In the genomic region with DNA sequence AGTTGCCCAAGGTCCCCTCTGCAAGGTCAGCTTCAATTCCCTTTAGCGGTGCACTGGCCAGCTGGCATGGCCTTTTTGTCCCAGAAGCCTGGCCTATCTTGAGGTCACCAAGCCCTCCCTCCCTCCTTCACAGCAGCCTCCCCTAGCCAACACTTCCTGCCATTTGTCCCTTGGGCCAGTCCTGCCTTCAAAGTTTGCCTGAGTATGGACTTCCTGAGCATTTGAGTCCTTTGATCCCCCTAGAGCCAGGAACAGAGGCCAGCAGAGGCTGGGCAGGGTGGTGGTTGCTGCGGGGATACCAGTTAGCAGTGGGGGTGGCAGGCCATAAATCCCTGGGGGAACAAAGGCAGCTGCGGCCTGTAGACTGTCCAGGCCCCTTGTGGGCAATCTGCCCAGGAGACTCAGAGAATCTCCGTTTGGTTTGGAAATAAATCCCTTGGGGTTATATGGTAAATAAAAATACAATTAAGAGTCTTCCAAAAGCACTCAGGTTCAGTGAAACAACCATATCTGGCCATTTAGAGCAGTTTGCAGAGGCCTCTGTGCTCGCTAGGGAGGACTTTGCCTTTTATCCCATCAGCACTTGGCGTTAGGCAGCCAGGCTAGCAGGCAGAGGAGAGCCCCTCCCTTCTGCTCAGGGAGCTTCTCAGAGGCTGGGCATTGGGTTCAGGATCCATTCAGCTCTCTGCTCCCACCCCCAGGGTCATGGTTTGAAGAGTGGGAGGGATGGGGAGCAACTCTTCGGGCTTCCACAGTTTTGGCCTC, we compare ENCODE assay signal across 1 cellular context.
TF ChIP-seq lines count a peak whose summit lies in the region.

No MANE protein-coding gene starts in this region.

TF ChIP-seq in HepG2, 621 proteins besides CTCF, POLR2A, EP300 and RAD21 (continued from another document and continues in another):
- TF ChIP-seq, protein P1, sequence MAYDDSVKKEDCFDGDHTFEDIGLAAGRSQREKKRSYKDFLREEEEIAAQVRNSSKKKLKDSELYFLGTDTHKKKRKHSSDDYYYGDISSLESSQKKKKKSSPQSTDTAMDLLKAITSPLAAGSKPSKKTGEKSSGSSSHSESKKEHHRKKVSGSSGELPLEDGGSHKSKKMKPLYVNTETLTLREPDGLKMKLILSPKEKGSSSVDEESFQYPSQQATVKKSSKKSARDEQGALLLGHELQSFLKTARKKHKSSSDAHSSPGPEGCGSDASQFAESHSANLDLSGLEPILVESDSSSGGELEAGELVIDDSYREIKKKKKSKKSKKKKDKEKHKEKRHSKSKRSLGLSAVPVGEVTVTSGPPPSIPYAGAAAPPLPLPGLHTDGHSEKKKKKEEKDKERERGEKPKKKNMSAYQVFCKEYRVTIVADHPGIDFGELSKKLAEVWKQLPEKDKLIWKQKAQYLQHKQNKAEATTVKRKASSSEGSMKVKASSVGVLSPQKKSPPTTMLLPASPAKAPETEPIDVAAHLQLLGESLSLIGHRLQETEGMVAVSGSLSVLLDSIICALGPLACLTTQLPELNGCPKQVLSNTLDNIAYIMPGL (CRISPR knock-in tag; IDR thresholded peaks at IDR 0.05; ENCODE audit: borderline replicate concordance in 1 of 2, low read depth in 1 of 2): 0 out of 4 replicates have a peak, but pooled peaks of 1 of the 2 experiments have one; percentile 23
- TF ChIP-seq, protein P2, sequence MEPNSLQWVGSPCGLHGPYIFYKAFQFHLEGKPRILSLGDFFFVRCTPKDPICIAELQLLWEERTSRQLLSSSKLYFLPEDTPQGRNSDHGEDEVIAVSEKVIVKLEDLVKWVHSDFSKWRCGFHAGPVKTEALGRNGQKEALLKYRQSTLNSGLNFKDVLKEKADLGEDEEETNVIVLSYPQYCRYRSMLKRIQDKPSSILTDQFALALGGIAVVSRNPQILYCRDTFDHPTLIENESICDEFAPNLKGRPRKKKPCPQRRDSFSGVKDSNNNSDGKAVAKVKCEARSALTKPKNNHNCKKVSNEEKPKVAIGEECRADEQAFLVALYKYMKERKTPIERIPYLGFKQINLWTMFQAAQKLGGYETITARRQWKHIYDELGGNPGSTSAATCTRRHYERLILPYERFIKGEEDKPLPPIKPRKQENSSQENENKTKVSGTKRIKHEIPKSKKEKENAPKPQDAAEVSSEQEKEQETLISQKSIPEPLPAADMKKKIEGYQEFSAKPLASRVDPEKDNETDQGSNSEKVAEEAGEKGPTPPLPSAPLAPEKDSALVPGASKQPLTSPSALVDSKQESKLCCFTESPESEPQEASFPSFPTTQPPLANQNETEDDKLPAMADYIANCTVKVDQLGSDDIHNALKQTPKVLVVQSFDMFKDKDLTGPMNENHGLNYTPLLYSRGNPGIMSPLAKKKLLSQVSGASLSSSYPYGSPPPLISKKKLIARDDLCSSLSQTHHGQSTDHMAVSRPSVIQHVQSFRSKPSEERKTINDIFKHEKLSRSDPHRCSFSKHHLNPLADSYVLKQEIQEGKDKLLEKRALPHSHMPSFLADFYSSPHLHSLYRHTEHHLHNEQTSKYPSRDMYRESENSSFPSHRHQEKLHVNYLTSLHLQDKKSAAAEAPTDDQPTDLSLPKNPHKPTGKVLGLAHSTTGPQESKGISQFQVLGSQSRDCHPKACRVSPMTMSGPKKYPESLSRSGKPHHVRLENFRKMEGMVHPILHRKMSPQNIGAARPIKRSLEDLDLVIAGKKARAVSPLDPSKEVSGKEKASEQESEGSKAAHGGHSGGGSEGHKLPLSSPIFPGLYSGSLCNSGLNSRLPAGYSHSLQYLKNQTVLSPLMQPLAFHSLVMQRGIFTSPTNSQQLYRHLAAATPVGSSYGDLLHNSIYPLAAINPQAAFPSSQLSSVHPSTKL (CRISPR knock-in tag; IDR thresholded peaks at IDR 0.05): no peak
- TF ChIP-seq ZNF652 (CRISPR knock-in tag; IDR thresholded peaks at IDR 0.05; ENCODE audit: borderline replicate concordance, low read depth): no peak
- no peak for TF ChIP-seq ZNF841 (CRISPR knock-in tag; IDR thresholded peaks at IDR 0.05; ENCODE audit: borderline replicate concordance)
- TF ChIP-seq WIZ (CRISPR knock-in tag; IDR thresholded peaks at IDR 0.05): 0 out of 2 replicates have a peak, but pooled peaks have one; percentile 65
- no peak for TF ChIP-seq NR2F2 (IDR thresholded peaks at IDR 0.05; ENCODE audit: borderline replicate concordance, low read depth)
- no peak for TF ChIP-seq CBX1 (IDR thresholded peaks at IDR 0.05; ENCODE audit: low read depth)
- TF ChIP-seq, protein P3, sequence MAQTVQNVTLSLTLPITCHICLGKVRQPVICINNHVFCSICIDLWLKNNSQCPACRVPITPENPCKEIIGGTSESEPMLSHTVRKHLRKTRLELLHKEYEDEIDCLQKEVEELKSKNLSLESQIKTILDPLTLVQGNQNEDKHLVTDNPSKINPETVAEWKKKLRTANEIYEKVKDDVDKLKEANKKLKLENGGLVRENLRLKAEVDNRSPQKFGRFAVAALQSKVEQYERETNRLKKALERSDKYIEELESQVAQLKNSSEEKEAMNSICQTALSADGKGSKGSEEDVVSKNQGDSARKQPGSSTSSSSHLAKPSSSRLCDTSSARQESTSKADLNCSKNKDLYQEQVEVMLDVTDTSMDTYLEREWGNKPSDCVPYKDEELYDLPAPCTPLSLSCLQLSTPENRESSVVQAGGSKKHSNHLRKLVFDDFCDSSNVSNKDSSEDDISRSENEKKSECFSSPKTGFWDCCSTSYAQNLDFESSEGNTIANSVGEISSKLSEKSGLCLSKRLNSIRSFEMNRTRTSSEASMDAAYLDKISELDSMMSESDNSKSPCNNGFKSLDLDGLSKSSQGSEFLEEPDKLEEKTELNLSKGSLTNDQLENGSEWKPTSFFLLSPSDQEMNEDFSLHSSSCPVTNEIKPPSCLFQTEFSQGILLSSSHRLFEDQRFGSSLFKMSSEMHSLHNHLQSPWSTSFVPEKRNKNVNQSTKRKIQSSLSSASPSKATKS (CRISPR knock-in tag; IDR thresholded peaks at IDR 0.05): no peak
- TF ChIP-seq GFI1 (CRISPR knock-in tag; IDR thresholded peaks at IDR 0.05; ENCODE audit: borderline replicate concordance): no peak
- no peak for TF ChIP-seq MEIS1 (CRISPR knock-in tag; IDR thresholded peaks at IDR 0.05; ENCODE audit: borderline replicate concordance)
- TF ChIP-seq ZBTB8A (CRISPR knock-in tag; IDR thresholded peaks at IDR 0.05; ENCODE audit: borderline replicate concordance, low read depth): no peak
- TF ChIP-seq ZNF138 (CRISPR knock-in tag; IDR thresholded peaks at IDR 0.05; ENCODE audit: low read depth): no peak
- no peak for TF ChIP-seq ZNF337 (CRISPR knock-in tag; IDR thresholded peaks at IDR 0.05; ENCODE audit: borderline replicate concordance, low read depth)
- TF ChIP-seq ZBTB3 (CRISPR knock-in tag; IDR thresholded peaks at IDR 0.05; ENCODE audit: borderline replicate concordance, low read depth): no peak
- no peak for TF ChIP-seq RFX5 (IDR thresholded peaks at IDR 0.05; ENCODE audit: low read depth, low read length)
- no peak for TF ChIP-seq ZNF383 (CRISPR knock-in tag; IDR thresholded peaks at IDR 0.05; ENCODE audit: borderline replicate concordance)
- TF ChIP-seq RFX1 (IDR thresholded peaks at IDR 0.05): no peak
- TF ChIP-seq REPIN1 (CRISPR knock-in tag; IDR thresholded peaks at IDR 0.05; ENCODE audit: borderline replicate concordance, low read depth): no peak; the same call in 1 of the 2 replicates
- no peak for TF ChIP-seq ZNF552 (CRISPR knock-in tag; IDR thresholded peaks at IDR 0.05; ENCODE audit: borderline replicate concordance)
- TF ChIP-seq, protein P4, sequence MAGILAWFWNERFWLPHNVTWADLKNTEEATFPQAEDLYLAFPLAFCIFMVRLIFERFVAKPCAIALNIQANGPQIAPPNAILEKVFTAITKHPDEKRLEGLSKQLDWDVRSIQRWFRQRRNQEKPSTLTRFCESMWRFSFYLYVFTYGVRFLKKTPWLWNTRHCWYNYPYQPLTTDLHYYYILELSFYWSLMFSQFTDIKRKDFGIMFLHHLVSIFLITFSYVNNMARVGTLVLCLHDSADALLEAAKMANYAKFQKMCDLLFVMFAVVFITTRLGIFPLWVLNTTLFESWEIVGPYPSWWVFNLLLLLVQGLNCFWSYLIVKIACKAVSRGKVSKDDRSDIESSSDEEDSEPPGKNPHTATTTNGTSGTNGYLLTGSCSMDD (CRISPR knock-in tag; IDR thresholded peaks at IDR 0.05): no peak
- no peak for TF ChIP-seq ZNF468 (CRISPR knock-in tag; IDR thresholded peaks at IDR 0.05)
- TF ChIP-seq, protein P5, sequence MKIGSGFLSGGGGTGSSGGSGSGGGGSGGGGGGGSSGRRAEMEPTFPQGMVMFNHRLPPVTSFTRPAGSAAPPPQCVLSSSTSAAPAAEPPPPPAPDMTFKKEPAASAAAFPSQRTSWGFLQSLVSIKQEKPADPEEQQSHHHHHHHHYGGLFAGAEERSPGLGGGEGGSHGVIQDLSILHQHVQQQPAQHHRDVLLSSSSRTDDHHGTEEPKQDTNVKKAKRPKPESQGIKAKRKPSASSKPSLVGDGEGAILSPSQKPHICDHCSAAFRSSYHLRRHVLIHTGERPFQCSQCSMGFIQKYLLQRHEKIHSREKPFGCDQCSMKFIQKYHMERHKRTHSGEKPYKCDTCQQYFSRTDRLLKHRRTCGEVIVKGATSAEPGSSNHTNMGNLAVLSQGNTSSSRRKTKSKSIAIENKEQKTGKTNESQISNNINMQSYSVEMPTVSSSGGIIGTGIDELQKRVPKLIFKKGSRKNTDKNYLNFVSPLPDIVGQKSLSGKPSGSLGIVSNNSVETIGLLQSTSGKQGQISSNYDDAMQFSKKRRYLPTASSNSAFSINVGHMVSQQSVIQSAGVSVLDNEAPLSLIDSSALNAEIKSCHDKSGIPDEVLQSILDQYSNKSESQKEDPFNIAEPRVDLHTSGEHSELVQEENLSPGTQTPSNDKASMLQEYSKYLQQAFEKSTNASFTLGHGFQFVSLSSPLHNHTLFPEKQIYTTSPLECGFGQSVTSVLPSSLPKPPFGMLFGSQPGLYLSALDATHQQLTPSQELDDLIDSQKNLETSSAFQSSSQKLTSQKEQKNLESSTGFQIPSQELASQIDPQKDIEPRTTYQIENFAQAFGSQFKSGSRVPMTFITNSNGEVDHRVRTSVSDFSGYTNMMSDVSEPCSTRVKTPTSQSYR (CRISPR knock-in tag; IDR thresholded peaks at IDR 0.05; ENCODE audit: borderline replicate concordance): no peak
- TF ChIP-seq, protein P6, sequence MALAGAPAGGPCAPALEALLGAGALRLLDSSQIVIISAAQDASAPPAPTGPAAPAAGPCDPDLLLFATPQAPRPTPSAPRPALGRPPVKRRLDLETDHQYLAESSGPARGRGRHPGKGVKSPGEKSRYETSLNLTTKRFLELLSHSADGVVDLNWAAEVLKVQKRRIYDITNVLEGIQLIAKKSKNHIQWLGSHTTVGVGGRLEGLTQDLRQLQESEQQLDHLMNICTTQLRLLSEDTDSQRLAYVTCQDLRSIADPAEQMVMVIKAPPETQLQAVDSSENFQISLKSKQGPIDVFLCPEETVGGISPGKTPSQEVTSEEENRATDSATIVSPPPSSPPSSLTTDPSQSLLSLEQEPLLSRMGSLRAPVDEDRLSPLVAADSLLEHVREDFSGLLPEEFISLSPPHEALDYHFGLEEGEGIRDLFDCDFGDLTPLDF (CRISPR knock-in tag; IDR thresholded peaks at IDR 0.05): no peak
- TF ChIP-seq, protein P7, sequence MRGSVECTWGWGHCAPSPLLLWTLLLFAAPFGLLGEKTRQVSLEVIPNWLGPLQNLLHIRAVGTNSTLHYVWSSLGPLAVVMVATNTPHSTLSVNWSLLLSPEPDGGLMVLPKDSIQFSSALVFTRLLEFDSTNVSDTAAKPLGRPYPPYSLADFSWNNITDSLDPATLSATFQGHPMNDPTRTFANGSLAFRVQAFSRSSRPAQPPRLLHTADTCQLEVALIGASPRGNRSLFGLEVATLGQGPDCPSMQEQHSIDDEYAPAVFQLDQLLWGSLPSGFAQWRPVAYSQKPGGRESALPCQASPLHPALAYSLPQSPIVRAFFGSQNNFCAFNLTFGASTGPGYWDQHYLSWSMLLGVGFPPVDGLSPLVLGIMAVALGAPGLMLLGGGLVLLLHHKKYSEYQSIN (CRISPR knock-in tag; IDR thresholded peaks at IDR 0.05; ENCODE audit: borderline replicate concordance): no peak
- 0 out of 2 replicates have a peak, but pooled peaks have one; percentile 11 for TF ChIP-seq KDM2A (CRISPR knock-in tag; IDR thresholded peaks at IDR 0.05; ENCODE audit: borderline replicate concordance, low read depth)
- no peak for TF ChIP-seq HDAC6 (IDR thresholded peaks at IDR 0.05; ENCODE audit: low read depth, low read length)
- TF ChIP-seq, protein P8, sequence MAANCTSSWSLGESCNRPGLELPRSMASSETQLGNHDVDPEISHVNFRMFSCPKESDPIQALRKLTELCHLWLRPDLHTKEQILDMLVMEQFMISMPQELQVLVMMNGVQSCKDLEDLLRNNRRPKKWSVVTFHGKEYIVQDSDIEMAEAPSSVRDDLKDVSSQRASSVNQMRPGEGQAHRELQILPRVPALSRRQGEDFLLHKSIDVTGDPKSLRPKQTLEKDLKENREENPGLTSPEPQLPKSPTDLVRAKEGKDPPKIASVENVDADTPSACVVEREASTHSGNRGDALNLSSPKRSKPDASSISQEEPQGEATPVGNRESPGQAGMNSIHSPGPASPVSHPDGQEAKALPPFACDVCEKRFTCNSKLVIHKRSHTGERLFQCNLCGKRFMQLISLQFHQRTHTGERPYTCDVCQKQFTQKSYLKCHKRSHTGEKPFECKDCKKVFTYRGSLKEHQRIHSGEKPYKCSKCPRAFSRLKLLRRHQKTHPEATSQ (CRISPR knock-in tag; IDR thresholded peaks at IDR 0.05; ENCODE audit: borderline replicate concordance): no peak
- TF ChIP-seq ZNF75D (CRISPR knock-in tag; IDR thresholded peaks at IDR 0.05; ENCODE audit: borderline replicate concordance): no peak
- no peak; the same call in 1 of the 2 replicates for TF ChIP-seq RARA (CRISPR knock-in tag; IDR thresholded peaks at IDR 0.05)
- no peak for TF ChIP-seq RAD51 (IDR thresholded peaks at IDR 0.05; ENCODE audit: borderline replicate concordance)
- no peak for TF ChIP-seq SP5 (CRISPR knock-in tag; IDR thresholded peaks at IDR 0.05; ENCODE audit: borderline replicate concordance, low read depth)
- TF ChIP-seq CCDC6 (CRISPR knock-in tag; IDR thresholded peaks at IDR 0.05): no peak
- no peak for TF ChIP-seq NR3C1 (CRISPR knock-in tag; IDR thresholded peaks at IDR 0.05)
- TF ChIP-seq SAFB2 (CRISPR knock-in tag; IDR thresholded peaks at IDR 0.05; ENCODE audit: borderline replicate concordance, low read depth): peak; percentile 64; the same call in 1 of the 2 replicates
- no peak for TF ChIP-seq POLR2AphosphoS2 (IDR thresholded peaks at IDR 0.05; ENCODE audit: low read depth, low read length)
- no peak for TF ChIP-seq CHD2 (IDR thresholded peaks at IDR 0.05; ENCODE audit: low read depth, low read length)
- TF ChIP-seq, protein P9, sequence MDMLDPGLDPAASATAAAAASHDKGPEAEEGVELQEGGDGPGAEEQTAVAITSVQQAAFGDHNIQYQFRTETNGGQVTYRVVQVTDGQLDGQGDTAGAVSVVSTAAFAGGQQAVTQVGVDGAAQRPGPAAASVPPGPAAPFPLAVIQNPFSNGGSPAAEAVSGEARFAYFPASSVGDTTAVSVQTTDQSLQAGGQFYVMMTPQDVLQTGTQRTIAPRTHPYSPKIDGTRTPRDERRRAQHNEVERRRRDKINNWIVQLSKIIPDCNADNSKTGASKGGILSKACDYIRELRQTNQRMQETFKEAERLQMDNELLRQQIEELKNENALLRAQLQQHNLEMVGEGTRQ (IDR thresholded peaks at IDR 0.05; ENCODE audit: low read depth, low read length): no peak
- TF ChIP-seq, protein P9 (CRISPR knock-in tag; IDR thresholded peaks at IDR 0.05; ENCODE audit: borderline replicate concordance): no peak
- TF ChIP-seq ZNF557 (CRISPR knock-in tag; IDR thresholded peaks at IDR 0.05): no peak
- no peak for TF ChIP-seq ZSCAN25 (CRISPR knock-in tag; IDR thresholded peaks at IDR 0.05)
- TF ChIP-seq ZNF737 (CRISPR knock-in tag; IDR thresholded peaks at IDR 0.05; ENCODE audit: borderline replicate concordance): no peak
